In the genomic region with DNA sequence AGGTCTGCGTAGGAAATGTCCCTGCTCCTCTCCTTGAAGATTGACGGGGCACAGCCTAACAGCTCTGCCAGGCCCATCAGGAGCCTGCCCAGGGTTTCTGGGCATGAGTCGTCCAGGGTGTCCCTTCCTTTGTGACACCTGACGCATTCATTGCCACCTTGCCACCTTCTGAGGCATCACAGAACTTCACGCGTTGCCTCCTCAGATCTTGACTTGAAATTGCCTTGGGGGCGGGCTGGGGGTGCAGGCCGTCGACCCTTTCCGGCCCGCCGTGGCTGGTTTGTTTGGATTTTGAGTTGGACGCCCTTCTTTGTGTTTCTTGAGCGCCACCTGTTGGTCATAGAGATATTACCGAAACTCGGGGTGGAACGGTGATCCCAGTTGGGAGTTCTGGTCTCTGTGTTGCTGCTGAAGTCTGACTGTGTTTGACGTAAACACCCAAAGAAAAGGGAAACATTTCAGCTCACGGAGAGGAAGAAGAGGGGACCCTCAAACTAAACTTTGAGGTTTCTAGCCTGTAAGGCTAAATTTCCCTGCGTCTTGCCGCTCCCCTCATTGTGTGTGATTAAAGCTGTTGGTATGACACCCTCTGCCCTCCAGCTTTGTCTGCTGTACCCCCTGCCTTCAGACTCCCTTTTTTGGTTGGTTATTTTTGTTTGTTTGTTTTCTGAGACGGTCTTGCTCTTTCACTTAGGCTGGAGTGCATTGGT, we compare ENCODE assay signal across 8 cellular contexts. TPM values are rescaled to one million over a fixed set of nuclear protein-coding genes. Genes with fewer than 3 reads are reported as not detected.
DNase-seq lines count a peak whose midpoint lies in the region; ATAC-seq and TF ChIP-seq lines count a peak whose summit lies in the region.

No MANE protein-coding gene starts in this region.

- POLR2A ChIA-PET in PC-9 (lab: Charles Lee; ENCODE audit: unreplicated experiment) = interaction anchor here (0.6 to 0.8 kb wide), 2 partner anchors 60 to 475 kb away, joined by 3 to 7 read pairs; no protein-coding TSS in a partner anchor

- H3K27me3 ChIP-seq in CD4-positive, CD25-positive, alpha-beta regulatory T cell (ENCODE audit: control insufficient read depth, insufficient read depth, low read length) = no peaks in the 10 kb centered on the region
- no peaks in the 10 kb centered on the region for H3K27me3 ChIP-seq in PC-9 (ENCODE audit: insufficient read depth, low read depth)
- H3K27me3 ChIP-seq in neural cell (ENCODE audit: insufficient read depth, low read depth, low read length) = no peaks in the 10 kb centered on the region
- no peaks in the 10 kb centered on the region for H3K27me3 ChIP-seq in stomach

- H4K20me1 ChIP-seq in PC-9 (ENCODE audit: insufficient read depth) (peaks cover 8% of the 10 kb centered on the region; the same call in 1 of the 2 replicates), neural cell (ENCODE audit: insufficient read depth) (no peaks in the 10 kb centered on the region)

- no peak for TF ChIP-seq POLR2A in stomach (IDR thresholded peaks at IDR 0.05)

- H2AFZ ChIP-seq in PC-9 = no peak overlapping the region
- H2AFZ ChIP-seq in neural cell (ENCODE audit: low read depth, low read length) = no peak overlapping the region

- no peaks in the 10 kb centered on the region for H3K9me3 Mint-ChIP-seq in CD4-positive, CD25-positive, alpha-beta regulatory T cell
- H3K9me3 Mint-ChIP-seq in activated T-cell treated with anti-CD3 and anti-CD28 coated beads, Interleukin-2, amount 50 U/mL, for 4 hours = no peaks in the 10 kb centered on the region

- H3K27me3 Mint-ChIP-seq in CD4-positive, CD25-positive, alpha-beta regulatory T cell = no peaks in the 10 kb centered on the region
- no peaks in the 10 kb centered on the region for H3K27me3 Mint-ChIP-seq in activated T-cell treated with anti-CD3 and anti-CD28 coated beads, Interleukin-2, amount 50 U/mL, for 4 hours (ENCODE audit: low read depth)

- peaks cover 13% of the 10 kb centered on the region for H3K4me1 ChIP-seq in CD4-positive, CD25-positive, alpha-beta regulatory T cell (ENCODE audit: control insufficient read depth, insufficient read depth, low read length, poor library complexity, severe bottlenecking)
- H3K4me1 ChIP-seq in PC-9 (replicated peaks; ENCODE audit: insufficient read depth) (peaks cover 5% of the 10 kb centered on the region; the same call in 1 of the 2 replicates), stomach (peaks cover 38 to 89% (median 74%) of the 10 kb centered on the region in 4 donors)

- H3K4me3 Mint-ChIP-seq in CD4-positive, CD25-positive, alpha-beta regulatory T cell = peak overlapping the region in 2 of 4 donors; percentile 35 to 77
- H3K4me3 Mint-ChIP-seq in activated T-cell treated with anti-CD3 and anti-CD28 coated beads, Interleukin-2, amount 50 U/mL, for 4 hours = no peak overlapping the region

- no peak overlapping the region for H3K4me3 ChIP-seq in CD4-positive, CD25-positive, alpha-beta regulatory T cell (ENCODE audit: low read depth, low read length)
- H3K4me3 ChIP-seq in PC-9 (no peak overlapping the region), fibroblast of mammary gland (ENCODE audit: control insufficient read depth, low read depth, low read length) (no peak overlapping the region), neural cell (ENCODE audit: low read length) (no peak overlapping the region), stomach (no peak overlapping the region)

- H3K36me3 ChIP-seq in CD4-positive, CD25-positive, alpha-beta regulatory T cell (ENCODE audit: control insufficient read depth, insufficient read depth, low read length) = peaks cover 10% of the 10 kb centered on the region
- H3K36me3 ChIP-seq in PC-9 (ENCODE audit: low read depth) (no peaks in the 10 kb centered on the region), neural cell (ENCODE audit: insufficient read depth, low read length) (no peaks in the 10 kb centered on the region), stomach (peaks cover 10 to 15% (median 13%) of the 10 kb centered on the region in 4 donors)

- no peaks in the 10 kb centered on the region for H3K9me3 ChIP-seq in CD4-positive, CD25-positive, alpha-beta regulatory T cell (ENCODE audit: control insufficient read depth in 2 of 2, low read length in 2 of 2)
- no peaks in the 10 kb centered on the region for H3K9me3 ChIP-seq in PC-9 (ENCODE audit: insufficient read depth, low read depth)
- no peaks in the 10 kb centered on the region for H3K9me3 ChIP-seq in neural cell (ENCODE audit: low read length)
- no peaks in the 10 kb centered on the region for H3K9me3 ChIP-seq in stomach

- intact Hi-C loops in PC-9 (cut with micrococcal nuclease; ENCODE audit: unreplicated experiment) (loop anchor here (1.0 to 10.0 kb wide), 3 partner anchors 43 to 198 kb away; no protein-coding TSS in a partner anchor), stomach (cut with DNase I; ENCODE audit: low total_unique reads) (no loop called here)

- H3K9ac ChIP-seq in neural cell (ENCODE audit: low read length) = no peak overlapping the region

- 13 to 19% (median 15%) methylated on average over 22 of the region's 22 CpGs for WGBS in stomach, 5 donors

- BruUV-seq in PC-9 (replicated peaks; lab: Mats Ljungman, UMichigan) = no TSS peak

- TF ChIP-seq CTCF in PC-9 (conservative IDR thresholded peaks at IDR 0.05) (peak; percentile 89), fibroblast of mammary gland (conservative IDR thresholded peaks at IDR 0.05; ENCODE audit: control insufficient read depth, insufficient read depth, low read depth, low read length) (peak; percentile 67), neural cell (IDR thresholded peaks at IDR 0.05; ENCODE audit: poor library complexity, severe bottlenecking) (peak; percentile 74), stomach (IDR thresholded peaks at IDR 0.05) (peak in 5 of 7 experiments; percentile 60 to 81 (median 67))

- DNase-seq in CD4-positive, CD25-positive, alpha-beta regulatory T cell = peak; percentile 58 to 72 (median 69)
- peak; percentile 39 for DNase-seq in HS-27A (ENCODE audit: low read depth)
- peak; percentile 53 to 70 for DNase-seq in PC-9
- DNase-seq in activated T-cell treated with anti-CD3 and anti-CD28 coated beads, Interleukin-2, amount 50 U/mL, for 4 hours = peak; percentile 69
- peak; percentile 73 for DNase-seq in fibroblast of mammary gland (ENCODE audit: low read depth)
- peak; percentile 73 for DNase-seq in stomach

- ATAC-seq in CD4-positive, CD25-positive, alpha-beta regulatory T cell (ENCODE audit: low read depth in 2 of 2) = peak in 1 of 2 donors; percentile 35
- ATAC-seq in activated T-cell treated with anti-CD3 and anti-CD28 coated beads, Interleukin-2, amount 50 U/mL, for 4 hours = peak; percentile 69 to 72
- ATAC-seq in HG03571 (IDR thresholded peaks at IDR 0.05; ENCODE audit: unreplicated experiment) = no peak

- peaks cover 9 to 39% (median 25%) of the 10 kb centered on the region in 4 donors for H3K4me1 Mint-ChIP-seq in CD4-positive, CD25-positive, alpha-beta regulatory T cell
- H3K4me1 Mint-ChIP-seq in activated T-cell treated with anti-CD3 and anti-CD28 coated beads, Interleukin-2, amount 50 U/mL, for 4 hours (ENCODE audit: low read depth) = peaks cover 32% of the 10 kb centered on the region

- H3K9me2 ChIP-seq in PC-9 (ENCODE audit: insufficient read depth) (no peaks in the 10 kb centered on the region), neural cell (ENCODE audit: insufficient read depth, low read length) (no peaks in the 10 kb centered on the region)

- H3K27ac ChIP-seq in CD4-positive, CD25-positive, alpha-beta regulatory T cell (ENCODE audit: insufficient read depth, low read length, poor library complexity, severe bottlenecking) = no peak overlapping the region
- H3K27ac ChIP-seq in PC-9 (peak overlapping the region; percentile 49), neural cell (ENCODE audit: low read length) (no peak overlapping the region), stomach (peak overlapping the region in 4 of 5 donors; percentile 5 to 72 (median 32))

- CTCF ChIA-PET in PC-9 (lab: Charles Lee) = interaction anchor here (0.5 to 2.0 kb wide), 11 partner anchors 23 to 207 kb away, joined by 3 to 13 read pairs (median 5); no protein-coding TSS in a partner anchor

- H3K4me2 ChIP-seq in PC-9 = peak overlapping the region; percentile 69
- H3K4me2 ChIP-seq in neural cell (ENCODE audit: low read length) = no peak overlapping the region

- TF ChIP-seq RAD21 in neural cell (conservative IDR thresholded peaks at IDR 0.05) = peak; percentile 71

- H3K36me3 Mint-ChIP-seq in CD4-positive, CD25-positive, alpha-beta regulatory T cell = peaks cover 2% of the 10 kb centered on the region
- peaks cover 2% of the 10 kb centered on the region for H3K36me3 Mint-ChIP-seq in activated T-cell treated with anti-CD3 and anti-CD28 coated beads, Interleukin-2, amount 50 U/mL, for 4 hours (ENCODE audit: insufficient read depth)

- H3F3A ChIP-seq in PC-9 (ENCODE audit: insufficient read depth, low read depth) (peaks cover 13% of the 10 kb centered on the region; the same call in 1 of the 2 replicates), neural cell (ENCODE audit: insufficient read depth, low read length, poor library complexity, severe bottlenecking) (no peaks in the 10 kb centered on the region)

- peak overlapping the region; percentile 21 to 69 (median 42) for H3K27ac Mint-ChIP-seq in CD4-positive, CD25-positive, alpha-beta regulatory T cell

- no peak for TF ChIP-seq EP300 in neural cell (conservative IDR thresholded peaks at IDR 0.05; ENCODE audit: poor library complexity, severe bottlenecking)
- no peak for TF ChIP-seq EP300 in stomach (IDR thresholded peaks at IDR 0.05)

- H3K79me2 ChIP-seq in PC-9 (ENCODE audit: low read depth) = peaks cover 29% of the 10 kb centered on the region
- no peaks in the 10 kb centered on the region for H3K79me2 ChIP-seq in neural cell (replicated peaks; ENCODE audit: insufficient read depth, low read length)

RNA-seq across cellular contexts. Expression of gene MLXIP, which starts 44.6 kb away (rescaled TPM):
- total RNA-seq in CD4-positive, CD25-positive, alpha-beta regulatory T cell = 83.2 TPM
- 1 to 10 TPM; 5.0 to 7.9 (median 7.8) TPM for polyA plus RNA-seq in CD4-positive, CD25-positive, alpha-beta regulatory T cell
- total RNA-seq in PC-9 (2021) = 62.1 and 83.3 TPM in 2 replicates
- 10 to 100 TPM; 35.9 to 42.3 (median 37.9) TPM for total RNA-seq in activated T-cell treated with anti-CD3 and anti-CD28 coated beads, Interleukin-2, amount 50 U/mL, for 4 hours
- 9.2 and 10.1 TPM in 2 replicates for polyA plus RNA-seq in neural cell
- 13.6 and 14.8 TPM in 2 replicates for polyA minus RNA-seq in neural cell
- 100 to 1,000 TPM in 1 of 5 donors, 10 to 100 TPM in 4; 34.5 to 140 (median 37.1) TPM for total RNA-seq in stomach
- polyA plus RNA-seq in stomach = 10 to 100 TPM; 12.3 to 28.0 (median 16.6) TPM

RNA-seq across cellular contexts. Expression of gene IL31, which starts 50.8 kb away (rescaled TPM):
- total RNA-seq in CD4-positive, CD25-positive, alpha-beta regulatory T cell = not detected
- polyA plus RNA-seq in CD4-positive, CD25-positive, alpha-beta regulatory T cell = not detected
- total RNA-seq in PC-9 (2021) = not detected in 2 replicates
- 10 to 100 TPM in 1 of 3 donors, 1 to 10 TPM in 2; 3.1 to 31.4 (median 5.3) TPM for total RNA-seq in activated T-cell treated with anti-CD3 and anti-CD28 coated beads, Interleukin-2, amount 50 U/mL, for 4 hours
- not detected in 2 replicates for polyA plus RNA-seq in neural cell
- not detected in 2 replicates for polyA minus RNA-seq in neural cell
- not detected for total RNA-seq in stomach
- polyA plus RNA-seq in stomach = not detected

RNA-seq across cellular contexts. Expression of gene LRRC43, which starts 59.7 kb away (rescaled TPM):
- total RNA-seq in CD4-positive, CD25-positive, alpha-beta regulatory T cell = not detected
- polyA plus RNA-seq in CD4-positive, CD25-positive, alpha-beta regulatory T cell = not detected
- total RNA-seq in PC-9 (2021) (0.39 and 0.83 TPM in 2 replicates), stomach (1 to 10 TPM in 2 of 5 donors, not detected in 3; 1.3 to 2.2 TPM)
- under 1 TPM in 1 of 3 donors, not detected in 2; 0.28 TPM for total RNA-seq in activated T-cell treated with anti-CD3 and anti-CD28 coated beads, Interleukin-2, amount 50 U/mL, for 4 hours
- polyA plus RNA-seq in neural cell (2.2 and 4.8 TPM in 2 replicates), stomach (not detected)
- 0.49 and 0.81 TPM in 2 replicates for polyA minus RNA-seq in neural cell

Comparison
In these comparisons a context has a peak if more than half of its experiments do, and no peak if none do; other contexts are left out.
1. H3K27ac ChIP-seq: peak in PC-9 (single experiment) and stomach (4 of 5); none in CD4-positive, CD25-positive, alpha-beta regulatory T cell (single experiment) and neural cell (single experiment).
2. Peak in every context shown above with its lines, with median percentiles within 50 percentile points of each other: DNase-seq and CTCF ChIP-seq.